ENCODE assay signal across 1 cellular context in genomic region chr15:78055923-78056713, GRCh38.
TF ChIP-seq lines count a peak whose summit lies in the region.

No MANE protein-coding gene starts in this region.

TF ChIP-seq in WTC11, 78 proteins besides CTCF, POLR2A, EP300 and RAD21 (continued from another document):
- TF ChIP-seq, protein P1, sequence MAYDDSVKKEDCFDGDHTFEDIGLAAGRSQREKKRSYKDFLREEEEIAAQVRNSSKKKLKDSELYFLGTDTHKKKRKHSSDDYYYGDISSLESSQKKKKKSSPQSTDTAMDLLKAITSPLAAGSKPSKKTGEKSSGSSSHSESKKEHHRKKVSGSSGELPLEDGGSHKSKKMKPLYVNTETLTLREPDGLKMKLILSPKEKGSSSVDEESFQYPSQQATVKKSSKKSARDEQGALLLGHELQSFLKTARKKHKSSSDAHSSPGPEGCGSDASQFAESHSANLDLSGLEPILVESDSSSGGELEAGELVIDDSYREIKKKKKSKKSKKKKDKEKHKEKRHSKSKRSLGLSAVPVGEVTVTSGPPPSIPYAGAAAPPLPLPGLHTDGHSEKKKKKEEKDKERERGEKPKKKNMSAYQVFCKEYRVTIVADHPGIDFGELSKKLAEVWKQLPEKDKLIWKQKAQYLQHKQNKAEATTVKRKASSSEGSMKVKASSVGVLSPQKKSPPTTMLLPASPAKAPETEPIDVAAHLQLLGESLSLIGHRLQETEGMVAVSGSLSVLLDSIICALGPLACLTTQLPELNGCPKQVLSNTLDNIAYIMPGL (CRISPR knock-in tag; IDR thresholded peaks at IDR 0.05) = no peak
- TF ChIP-seq ZNF121 (CRISPR knock-in tag; IDR thresholded peaks at IDR 0.05) (no peak), CDX4 (CRISPR knock-in tag; IDR thresholded peaks at IDR 0.05; ENCODE audit: borderline replicate concordance) (no peak), CREB1 (CRISPR knock-in tag; IDR thresholded peaks at IDR 0.05) (no peak)
